In genomic region chr10:96044686-96045085, GRCh38 we compare ENCODE assay signal across 8 cellular contexts. TPM values are rescaled to one million over a fixed set of nuclear protein-coding genes. Genes with fewer than 3 reads are reported as not detected.
DNase-seq lines count a peak whose midpoint lies in the region; ATAC-seq, FAIRE-seq and TF ChIP-seq lines count a peak whose summit lies in the region.

No MANE protein-coding gene starts in this region.

- H3K27me3 Mint-ChIP-seq in WTC11 (ENCODE audit: low read depth) = peaks cover 19% of the 10 kb centered on the region

- H4K20me1 ChIP-seq in hepatocyte (ENCODE audit: insufficient read depth, poor library complexity, severe bottlenecking) = peaks cover 11% of the 10 kb centered on the region

- H3K4me1 Mint-ChIP-seq in WTC11 = peaks cover 28% of the 10 kb centered on the region

- H2AFZ ChIP-seq in hepatocyte = peak overlapping the region; percentile 98

- no peaks in the 10 kb centered on the region for H3K9me3 ChIP-seq in hepatocyte (ENCODE audit: low read depth)
- H3K9me3 ChIP-seq in small intestine (ENCODE audit: control insufficient read depth, low read depth) = no peaks in the 10 kb centered on the region

- CTCF ChIA-PET in HEK293T (lab: Yijun Ruan, JAX) = no interaction called here
- CTCF ChIA-PET in WTC11 (lab: Charles Lee) = no interaction called here

- FAIRE-seq in small intestine (lab: Jason Lieb, UNC) = no peak

- H3K36me3 Mint-ChIP-seq in WTC11 = peaks cover 30% of the 10 kb centered on the region

- H3K36me3 ChIP-seq in hepatocyte (replicated peaks; ENCODE audit: insufficient read depth, low read depth) (no peaks in the 10 kb centered on the region), small intestine (ENCODE audit: control insufficient read depth in 2 of 2, insufficient read depth in 2 of 2, low read length in 2 of 2) (no peaks in the 10 kb centered on the region)

- intact Hi-C loops in posterior vena cava (cut with DNase I) = loop anchor here in 1 of 2 donors (5.0 kb wide), 1 partner anchor 1442 kb away; no protein-coding TSS in a partner anchor

- no peak overlapping the region for H3K27ac Mint-ChIP-seq in WTC11

- no peaks in the 10 kb centered on the region for H3K27me3 ChIP-seq in hepatocyte
- H3K27me3 ChIP-seq in small intestine (ENCODE audit: control insufficient read depth in 2 of 2, insufficient read depth in 2 of 2, low read length in 2 of 2) = no peaks in the 10 kb centered on the region

- H3K4me3 ChIP-seq in hepatocyte (peak overlapping the region; percentile 95), small intestine (ENCODE audit: low read depth in 1 of 2, low read length in 2 of 2) (peak overlapping the region in 1 of 2 donors; percentile 79)

- H3K79me2 ChIP-seq in hepatocyte = peaks cover 57% of the 10 kb centered on the region

- no peak for TF ChIP-seq CTCF in WTC11 (IDR thresholded peaks at IDR 0.05)
- no peak for TF ChIP-seq CTCF in hepatocyte (IDR thresholded peaks at IDR 0.05; ENCODE audit: poor library complexity)

- no peaks in the 10 kb centered on the region for H3K9me2 ChIP-seq in hepatocyte (replicated peaks; ENCODE audit: insufficient read depth)

- peak overlapping the region; percentile 98 for H3K27ac ChIP-seq in hepatocyte
- peak overlapping the region in 1 of 2 donors; percentile 95 for H3K27ac ChIP-seq in small intestine (ENCODE audit: low read depth in 1 of 2, low read length in 1 of 2)

- DNase-seq in AG08396 (ENCODE audit: low spot score) = peak; percentile 21
- peak; percentile 15 for DNase-seq in HEK293T (ENCODE audit: extremely low spot score)
- no peak for DNase-seq in WTC11 (ENCODE audit: low spot score)
- peak; percentile 19 for DNase-seq in hepatocyte (ENCODE audit: low spot score)
- DNase-seq in small intestine = peak; percentile 21
- no peak for DNase-seq in posterior vena cava (ENCODE audit: low spot score)
- DNase-seq in 8988T = no peak

- peaks cover 9% of the 10 kb centered on the region for H3K4me1 ChIP-seq in hepatocyte (ENCODE audit: insufficient read depth)
- H3K4me1 ChIP-seq in small intestine (ENCODE audit: control insufficient read depth in 2 of 2, insufficient read depth in 1 of 2, low read depth in 1 of 2, low read length in 1 of 2) = no peaks in the 10 kb centered on the region

- H3K9me3 Mint-ChIP-seq in WTC11 = peaks cover 5% of the 10 kb centered on the region

- POLR2A ChIA-PET in HEK293T (lab: Yijun Ruan, JAX) = interaction anchor here (1.0 to 1.3 kb wide), 2 partner anchors 19 to 45 kb away, joined by 3 to 4 read pairs; no protein-coding TSS in a partner anchor
- POLR2A ChIA-PET in WTC11 (lab: Charles Lee) = interaction anchor here (0.7 to 1.8 kb wide), 2 partner anchors 85 to 676 kb away, joined by 3 to 9 read pairs; partner anchors contain the start of gene ZNF518A

- no peak for ATAC-seq in WTC11
- no peak for ATAC-seq in GM21717 (IDR thresholded peaks at IDR 0.05; ENCODE audit: unreplicated experiment)

- peak overlapping the region; percentile 81 for H3K4me2 ChIP-seq in hepatocyte

- H3K4me3 Mint-ChIP-seq in WTC11 = peak overlapping the region; percentile 89

- WGBS in hepatocyte (ENCODE audit: low lambda C conversion rate, missing lambda C conversion rate) = 7% methylated on average over 9 of the region's 9 CpGs
- 14 to 29% (median 27%) methylated on average over 9 of the region's 9 CpGs for WGBS in small intestine, 3 donors

TF ChIP-seq in HEK293T, 16 proteins besides CTCF, POLR2A, EP300 and RAD21:
- TF ChIP-seq HDGF (IDR thresholded peaks at IDR 0.05; ENCODE audit: borderline replicate concordance) (no peak), NFRKB (IDR thresholded peaks at IDR 0.05) (no peak), LEF1 (IDR thresholded peaks at IDR 0.05; ENCODE audit: borderline replicate concordance) (no peak), L3MBTL2 (conservative IDR thresholded peaks at IDR 0.05) (no peak), TARDBP (IDR thresholded peaks at IDR 0.05) (no peak), SP1 (IDR thresholded peaks at IDR 0.05) (no peak), ELF4 (IDR thresholded peaks at IDR 0.05) (no peak), FOXA1 (IDR thresholded peaks at IDR 0.05) (no peak), CTBP1 (IDR thresholded peaks at IDR 0.05; ENCODE audit: borderline replicate concordance) (no peak), SUZ12 (IDR thresholded peaks at IDR 0.05) (no peak)
- TF ChIP-seq, protein P1, sequence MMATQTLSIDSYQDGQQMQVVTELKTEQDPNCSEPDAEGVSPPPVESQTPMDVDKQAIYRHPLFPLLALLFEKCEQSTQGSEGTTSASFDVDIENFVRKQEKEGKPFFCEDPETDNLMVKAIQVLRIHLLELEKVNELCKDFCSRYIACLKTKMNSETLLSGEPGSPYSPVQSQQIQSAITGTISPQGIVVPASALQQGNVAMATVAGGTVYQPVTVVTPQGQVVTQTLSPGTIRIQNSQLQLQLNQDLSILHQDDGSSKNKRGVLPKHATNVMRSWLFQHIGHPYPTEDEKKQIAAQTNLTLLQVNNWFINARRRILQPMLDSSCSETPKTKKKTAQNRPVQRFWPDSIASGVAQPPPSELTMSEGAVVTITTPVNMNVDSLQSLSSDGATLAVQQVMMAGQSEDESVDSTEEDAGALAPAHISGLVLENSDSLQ (IDR thresholded peaks at IDR 0.05) = no peak

TF ChIP-seq in WTC11, 78 proteins besides CTCF, POLR2A, EP300 and RAD21:
- TF ChIP-seq, protein P2, sequence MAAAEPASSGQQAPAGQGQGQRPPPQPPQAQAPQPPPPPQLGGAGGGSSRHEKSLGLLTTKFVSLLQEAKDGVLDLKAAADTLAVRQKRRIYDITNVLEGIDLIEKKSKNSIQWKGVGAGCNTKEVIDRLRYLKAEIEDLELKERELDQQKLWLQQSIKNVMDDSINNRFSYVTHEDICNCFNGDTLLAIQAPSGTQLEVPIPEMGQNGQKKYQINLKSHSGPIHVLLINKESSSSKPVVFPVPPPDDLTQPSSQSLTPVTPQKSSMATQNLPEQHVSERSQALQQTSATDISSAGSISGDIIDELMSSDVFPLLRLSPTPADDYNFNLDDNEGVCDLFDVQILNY (CRISPR knock-in tag; IDR thresholded peaks at IDR 0.05) = no peak
- TF ChIP-seq KAT7 (CRISPR knock-in tag; IDR thresholded peaks at IDR 0.05; ENCODE audit: borderline replicate concordance) (no peak), CDX4 (CRISPR knock-in tag; IDR thresholded peaks at IDR 0.05; ENCODE audit: borderline replicate concordance) (no peak), ZNF416 (CRISPR knock-in tag; IDR thresholded peaks at IDR 0.05) (no peak), JUN (CRISPR knock-in tag; IDR thresholded peaks at IDR 0.05) (no peak), GABPB1 (CRISPR knock-in tag; IDR thresholded peaks at IDR 0.05) (no peak), NR3C1 (CRISPR knock-in tag; conservative IDR thresholded peaks at IDR 0.05; ENCODE audit: low read depth) (no peak), NR1H2 (CRISPR knock-in tag; IDR thresholded peaks at IDR 0.05) (no peak), MYBL2 (CRISPR knock-in tag; IDR thresholded peaks at IDR 0.05) (no peak)
- TF ChIP-seq, protein P3, sequence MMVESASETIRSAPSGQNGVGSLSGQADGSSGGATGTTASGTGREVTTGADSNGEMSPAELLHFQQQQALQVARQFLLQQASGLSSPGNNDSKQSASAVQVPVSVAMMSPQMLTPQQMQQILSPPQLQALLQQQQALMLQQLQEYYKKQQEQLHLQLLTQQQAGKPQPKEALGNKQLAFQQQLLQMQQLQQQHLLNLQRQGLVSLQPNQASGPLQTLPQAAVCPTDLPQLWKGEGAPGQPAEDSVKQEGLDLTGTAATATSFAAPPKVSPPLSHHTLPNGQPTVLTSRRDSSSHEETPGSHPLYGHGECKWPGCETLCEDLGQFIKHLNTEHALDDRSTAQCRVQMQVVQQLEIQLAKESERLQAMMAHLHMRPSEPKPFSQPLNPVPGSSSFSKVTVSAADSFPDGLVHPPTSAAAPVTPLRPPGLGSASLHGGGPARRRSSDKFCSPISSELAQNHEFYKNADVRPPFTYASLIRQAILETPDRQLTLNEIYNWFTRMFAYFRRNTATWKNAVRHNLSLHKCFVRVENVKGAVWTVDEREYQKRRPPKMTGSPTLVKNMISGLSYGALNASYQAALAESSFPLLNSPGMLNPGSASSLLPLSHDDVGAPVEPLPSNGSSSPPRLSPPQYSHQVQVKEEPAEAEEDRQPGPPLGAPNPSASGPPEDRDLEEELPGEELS (CRISPR knock-in tag; IDR thresholded peaks at IDR 0.05) = no peak
- TF ChIP-seq, protein P4, sequence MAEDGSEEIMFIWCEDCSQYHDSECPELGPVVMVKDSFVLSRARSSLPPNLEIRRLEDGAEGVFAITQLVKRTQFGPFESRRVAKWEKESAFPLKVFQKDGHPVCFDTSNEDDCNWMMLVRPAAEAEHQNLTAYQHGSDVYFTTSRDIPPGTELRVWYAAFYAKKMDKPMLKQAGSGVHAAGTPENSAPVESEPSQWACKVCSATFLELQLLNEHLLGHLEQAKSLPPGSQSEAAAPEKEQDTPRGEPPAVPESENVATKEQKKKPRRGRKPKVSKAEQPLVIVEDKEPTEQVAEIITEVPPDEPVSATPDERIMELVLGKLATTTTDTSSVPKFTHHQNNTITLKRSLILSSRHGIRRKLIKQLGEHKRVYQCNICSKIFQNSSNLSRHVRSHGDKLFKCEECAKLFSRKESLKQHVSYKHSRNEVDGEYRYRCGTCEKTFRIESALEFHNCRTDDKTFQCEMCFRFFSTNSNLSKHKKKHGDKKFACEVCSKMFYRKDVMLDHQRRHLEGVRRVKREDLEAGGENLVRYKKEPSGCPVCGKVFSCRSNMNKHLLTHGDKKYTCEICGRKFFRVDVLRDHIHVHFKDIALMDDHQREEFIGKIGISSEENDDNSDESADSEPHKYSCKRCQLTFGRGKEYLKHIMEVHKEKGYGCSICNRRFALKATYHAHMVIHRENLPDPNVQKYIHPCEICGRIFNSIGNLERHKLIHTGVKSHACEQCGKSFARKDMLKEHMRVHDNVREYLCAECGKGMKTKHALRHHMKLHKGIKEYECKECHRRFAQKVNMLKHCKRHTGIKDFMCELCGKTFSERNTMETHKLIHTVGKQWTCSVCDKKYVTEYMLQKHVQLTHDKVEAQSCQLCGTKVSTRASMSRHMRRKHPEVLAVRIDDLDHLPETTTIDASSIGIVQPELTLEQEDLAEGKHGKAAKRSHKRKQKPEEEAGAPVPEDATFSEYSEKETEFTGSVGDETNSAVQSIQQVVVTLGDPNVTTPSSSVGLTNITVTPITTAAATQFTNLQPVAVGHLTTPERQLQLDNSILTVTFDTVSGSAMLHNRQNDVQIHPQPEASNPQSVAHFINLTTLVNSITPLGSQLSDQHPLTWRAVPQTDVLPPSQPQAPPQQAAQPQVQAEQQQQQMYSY (CRISPR knock-in tag; IDR thresholded peaks at IDR 0.05) = no peak
TF ChIP-seq in WTC11: peak in this region for 0.

RNA-seq across cellular contexts. Expression of gene CCNJ, which starts 1.3 kb away (rescaled TPM):
- total RNA-seq in WTC11 (2021) = 25.7 to 27.3 TPM (median 27.1 TPM) in 3 replicates
- 12.1 and 14.4 TPM in 2 replicates for total RNA-seq in hepatocyte
- polyA plus RNA-seq in hepatocyte = 5.1 and 8.2 TPM in 2 replicates
- 1 to 10 TPM; 1.6 to 3.8 (median 2.0) TPM for polyA plus RNA-seq in small intestine
- total RNA-seq in posterior vena cava = 1 to 10 TPM; 4.8 to 6.2 TPM

Comparison
In these comparisons a context has a peak if more than half of its experiments do, and no peak if none do; other contexts are left out.
1. DNase-seq: peak in AG08396 (single experiment), HEK293T (single experiment), hepatocyte (single experiment) and small intestine (single experiment); none in WTC11 (single experiment), posterior vena cava (single experiment) and 8988T (single experiment).